In genomic region chr19:902446-903226, GRCh38 we compare ENCODE assay signal across 20 cellular contexts. TPM values are rescaled to one million over a fixed set of nuclear protein-coding genes. Genes with fewer than 3 reads are reported as not detected.
DNase-seq lines count a peak whose midpoint lies in the region; ATAC-seq and TF ChIP-seq lines count a peak whose summit lies in the region.
"Had no signal": no experiment of that assay in that cellular context is flagged by ENCODE, and none has a peak within 500 bp of the region (broad histone marks: within the 10 kb centered on the region; RNA-seq: fewer than 3 reads in every experiment).

No MANE protein-coding gene starts in this region.

- WGBS in endodermal cell (ENCODE audit: insufficient coverage in 1 of 2, insufficient read length in 1 of 2), 2 experiments = 92 to 96% methylated on average over 12 to 14 of the region's 14 CpGs

- POLR2A ChIA-PET in CD4-positive, alpha-beta memory T cell (lab: Charles Lee; ENCODE audit: partially characterized antibody) = interaction anchor here (1.3 to 2.9 kb wide), 3 partner anchors 9 to 367 kb away, joined by 4 to 29 read pairs (median 4); partner anchors contain the start of genes KISS1R, MED16 and RNU6-9
- POLR2A ChIA-PET in RWPE1 (lab: Yijun Ruan, JAX; ENCODE audit: low non-redundant PET) = no interaction called here
- POLR2A ChIA-PET in naive thymus-derived CD8-positive, alpha-beta T cell (lab: Charles Lee) = interaction anchor here (0.6 to 11.8 kb wide), 8 partner anchors 8 to 53 kb away, joined by 3 to 376 read pairs (median 6); partner anchors contain the start of genes KISS1R, MED16, R3HDM4 and RNU6-9

- no peaks in the 10 kb centered on the region for H3K27me3 Mint-ChIP-seq in CD4-positive, alpha-beta memory T cell
- no peaks in the 10 kb centered on the region for H3K27me3 Mint-ChIP-seq in endodermal cell (ENCODE audit: insufficient read depth)
- peaks cover 0 to 3% (median 0%) of the 10 kb centered on the region in 5 donors for H3K27me3 Mint-ChIP-seq in naive thymus-derived CD8-positive, alpha-beta T cell

- H3K27ac ChIP-seq in CD4-positive, alpha-beta memory T cell (ENCODE audit: low read depth, low read length) = no peak overlapping the region
- H3K27ac ChIP-seq in RWPE1 (peak overlapping the region; percentile 59), endodermal cell (ENCODE audit: low read depth, low read length) (no peak overlapping the region)
- H3K27ac ChIP-seq: GM23248, KMS-11, SK-N-MC had no signal

- no peak overlapping the region for H3K4me3 ChIP-seq in CD4-positive, alpha-beta memory T cell (ENCODE audit: low read length in 2 of 2)
- H3K4me3 ChIP-seq in endodermal cell (ENCODE audit: low read length) = no peak overlapping the region
- H3K4me3 ChIP-seq: GM23248, SK-N-MC had no signal

- peaks cover 2 to 14% of the 10 kb centered on the region in 2 donors for H3K36me3 Mint-ChIP-seq in CD4-positive, alpha-beta memory T cell
- peaks cover 20% of the 10 kb centered on the region for H3K36me3 Mint-ChIP-seq in endodermal cell (ENCODE audit: low read depth)
- H3K36me3 Mint-ChIP-seq in naive thymus-derived CD8-positive, alpha-beta T cell = peaks cover 0 to 30% (median 0%) of the 10 kb centered on the region in 3 donors

- ATAC-seq in naive thymus-derived CD8-positive, alpha-beta T cell = no peak
- no peak for ATAC-seq in activated CD4-positive, CD25-positive, alpha-beta regulatory T cell treated with anti-CD3 and anti-CD28 coated beads, Interleukin-2, amount 50 U/mL, for 24 hours
- ATAC-seq: Right ventricle myocardium inferior had no signal

- intact Hi-C loops in CD4-positive, alpha-beta memory T cell (cut with micrococcal nuclease) = no loop called here

- TF ChIP-seq CTCF in RWPE1 (conservative IDR thresholded peaks at IDR 0.05; ENCODE audit: low read depth) = no peak
- no peak for TF ChIP-seq CTCF in endodermal cell (conservative IDR thresholded peaks at IDR 0.05)

- H3K4me1 ChIP-seq in CD4-positive, alpha-beta memory T cell (ENCODE audit: insufficient read depth, low read length) = peaks cover 46% of the 10 kb centered on the region
- H3K4me1 ChIP-seq in endodermal cell (ENCODE audit: control insufficient read depth, insufficient read depth, low read length) = no peaks in the 10 kb centered on the region

- no peaks in the 10 kb centered on the region for H3K9me3 ChIP-seq in CD4-positive, alpha-beta memory T cell (ENCODE audit: control insufficient read depth in 1 of 2, low read length in 2 of 2)
- H3K9me3 ChIP-seq in endodermal cell (ENCODE audit: control insufficient read depth, low read length) = no peaks in the 10 kb centered on the region

- H3K4me3 Mint-ChIP-seq in CD4-positive, alpha-beta memory T cell = no peak overlapping the region
- no peak overlapping the region for H3K4me3 Mint-ChIP-seq in endodermal cell
- H3K4me3 Mint-ChIP-seq in naive thymus-derived CD8-positive, alpha-beta T cell = peak overlapping the region in 2 of 10 donors; percentile 20 to 26
- H3K4me3 Mint-ChIP-seq: CD14-positive monocyte had no signal

- peak overlapping the region in 4 of 7 donors; percentile 42 to 62 (median 52) for H3K27ac Mint-ChIP-seq in CD4-positive, alpha-beta memory T cell
- peak overlapping the region; percentile 39 for H3K27ac Mint-ChIP-seq in endodermal cell
- H3K27ac Mint-ChIP-seq in naive thymus-derived CD8-positive, alpha-beta T cell = peak overlapping the region in 7 of 10 donors; percentile 34 to 59 (median 48)

- CTCF ChIA-PET in CD4-positive, alpha-beta memory T cell (lab: Charles Lee; ENCODE audit: partially characterized antibody) = interaction anchor here (1.0 to 1.4 kb wide), 3 partner anchors 15 to 39 kb away, joined by 3 to 10 read pairs (median 4); no protein-coding TSS in a partner anchor
- CTCF ChIA-PET in RWPE1 (lab: Yijun Ruan, JAX) = interaction anchor here (0.6 to 0.7 kb wide), 3 partner anchors 19 to 54 kb away, joined by 4 to 5 read pairs (median 5); no protein-coding TSS in a partner anchor

- no peaks in the 10 kb centered on the region for H3K27me3 ChIP-seq in CD4-positive, alpha-beta memory T cell (ENCODE audit: insufficient read depth, low read length)
- H3K27me3 ChIP-seq in endodermal cell (ENCODE audit: control insufficient read depth, insufficient read depth, low read length, poor library complexity, severe bottlenecking) = no peaks in the 10 kb centered on the region

- peaks cover 24% of the 10 kb centered on the region for H3K36me3 ChIP-seq in CD4-positive, alpha-beta memory T cell (ENCODE audit: insufficient read depth, low read length)
- peaks cover 12% of the 10 kb centered on the region for H3K36me3 ChIP-seq in endodermal cell (ENCODE audit: control insufficient read depth, insufficient read depth, low read length)

- H3K4me1 Mint-ChIP-seq in CD4-positive, alpha-beta memory T cell = peaks cover 6 to 49% (median 22%) of the 10 kb centered on the region in 4 donors
- peaks cover 3% of the 10 kb centered on the region for H3K4me1 Mint-ChIP-seq in endodermal cell
- H3K4me1 Mint-ChIP-seq in naive thymus-derived CD8-positive, alpha-beta T cell = peaks cover 5 to 68% (median 36%) of the 10 kb centered on the region in 4 donors

- peaks cover 0 to 1% (median 0%) of the 10 kb centered on the region in 8 donors for H3K9me3 Mint-ChIP-seq in CD4-positive, alpha-beta memory T cell
- H3K9me3 Mint-ChIP-seq in endodermal cell = no peaks in the 10 kb centered on the region
- no peaks in the 10 kb centered on the region for H3K9me3 Mint-ChIP-seq in naive thymus-derived CD8-positive, alpha-beta T cell
- H3K9me3 Mint-ChIP-seq: CD14-positive monocyte had no signal

- no peak for DNase-seq in CD4-positive, alpha-beta memory T cell
- no peak for DNase-seq in RWPE1 (ENCODE audit: low spot score)
- DNase-seq in endodermal cell = no peak
- DNase-seq in naive thymus-derived CD8-positive, alpha-beta T cell = no peak
- DNase-seq in D341Med (ENCODE audit: low spot score) = no peak
- no peak for DNase-seq in LoVo (ENCODE audit: low spot score)
- no peak for DNase-seq in amygdala (lab: John Stamatoyannopoulos, UW)
- DNase-seq: ACHN, AML-193, GM23248, NCI-H1092, NCI-H2081 treated with DMSO at 0.1 percent for 48 hours, NCI-H510A, NCI-H774 had no signal

- no peak overlapping the region for H3K9ac ChIP-seq in endodermal cell (ENCODE audit: extremely low read depth, low read length, poor library complexity, severe bottlenecking)
- H3K9ac ChIP-seq: GM23248, KMS-11 had no signal

RNA-seq across cellular contexts. Expression of gene RNU6-9, which starts 9.4 kb away (rescaled TPM):
- total RNA-seq in CD4-positive, alpha-beta memory T cell = not detected
- not detected for polyA plus RNA-seq in CD4-positive, alpha-beta memory T cell
- total RNA-seq in endodermal cell = not detected
- polyA plus RNA-seq in endodermal cell (2013, experiment 1 of 2) = under 0.01 TPM
- under 0.01 TPM for polyA plus RNA-seq in endodermal cell (2013, experiment 2 of 2)
- not detected for total RNA-seq in naive thymus-derived CD8-positive, alpha-beta T cell
- not detected for polyA plus RNA-seq in naive thymus-derived CD8-positive, alpha-beta T cell
- total RNA-seq: GM23248, MCF 10A, Right ventricle myocardium inferior had no signal
- polyA plus RNA-seq: CD14-positive monocyte, GM23248 had no signal

RNA-seq across cellular contexts. Expression of gene MED16, which starts 9.6 kb away (rescaled TPM):
- 10 to 100 TPM; 68.3 to 71.7 TPM for total RNA-seq in CD4-positive, alpha-beta memory T cell
- 100 to 1,000 TPM in 1 of 2 donors, 10 to 100 TPM in 1; 48.6 to 125 TPM for polyA plus RNA-seq in CD4-positive, alpha-beta memory T cell
- 10 to 100 TPM; 75.8 to 92.4 TPM for total RNA-seq in endodermal cell
- 69.8 TPM for polyA plus RNA-seq in endodermal cell (2013, experiment 1 of 2)
- 66.0 TPM for polyA plus RNA-seq in endodermal cell (2013, experiment 2 of 2)
- 10 to 100 TPM; 65.9 to 68.8 TPM for total RNA-seq in naive thymus-derived CD8-positive, alpha-beta T cell
- 100 to 1,000 TPM in 1 of 3 donors, 10 to 100 TPM in 2; 54.3 to 117 (median 72.4) TPM for polyA plus RNA-seq in naive thymus-derived CD8-positive, alpha-beta T cell

RNA-seq across cellular contexts. Expression of gene R3HDM4, which starts 10.4 kb away (rescaled TPM):
- total RNA-seq in CD4-positive, alpha-beta memory T cell = 100 to 1,000 TPM; 153 to 160 TPM
- polyA plus RNA-seq in CD4-positive, alpha-beta memory T cell = 100 to 1,000 TPM; 203 to 230 TPM
- 10 to 100 TPM; 61.1 to 64.7 TPM for total RNA-seq in endodermal cell
- 54.6 TPM for polyA plus RNA-seq in endodermal cell (2013, experiment 1 of 2)
- 56.9 TPM for polyA plus RNA-seq in endodermal cell (2013, experiment 2 of 2)
- total RNA-seq in naive thymus-derived CD8-positive, alpha-beta T cell = 100 to 1,000 TPM; 179 to 184 TPM
- polyA plus RNA-seq in naive thymus-derived CD8-positive, alpha-beta T cell = 100 to 1,000 TPM; 137 to 238 (median 182) TPM

RNA-seq across cellular contexts. Expression of gene KISS1R, which starts 14.5 kb away (rescaled TPM):
- 1 to 10 TPM in 1 of 2 experiments, under 1 TPM in 1; 0.79 to 1.2 TPM for total RNA-seq in CD4-positive, alpha-beta memory T cell
- under 1 TPM; 0.59 TPM for polyA plus RNA-seq in CD4-positive, alpha-beta memory T cell
- total RNA-seq in endodermal cell = under 1 TPM in 1 of 2 donors, not detected in 1; 0.73 TPM
- polyA plus RNA-seq in endodermal cell (2013, experiment 1 of 2) = 1.3 TPM
- 0.70 TPM for polyA plus RNA-seq in endodermal cell (2013, experiment 2 of 2)
- 1 to 10 TPM; 1.4 to 2.6 TPM for total RNA-seq in naive thymus-derived CD8-positive, alpha-beta T cell
- polyA plus RNA-seq in naive thymus-derived CD8-positive, alpha-beta T cell = under 1 TPM; 0.18 to 0.58 (median 0.52) TPM
- total RNA-seq: GM23248, MCF 10A, Right ventricle myocardium inferior had no signal
- polyA plus RNA-seq: CD14-positive monocyte, GM23248 had no signal

RNA-seq across cellular contexts. Expression of gene ARID3A, which starts 23.2 kb away (rescaled TPM):
- 1 to 10 TPM; 9.2 to 9.6 TPM for total RNA-seq in CD4-positive, alpha-beta memory T cell
- polyA plus RNA-seq in CD4-positive, alpha-beta memory T cell = 1 to 10 TPM in 1 of 2 donors, under 1 TPM in 1; 0.27 to 1.1 TPM
- total RNA-seq in endodermal cell = 100 to 1,000 TPM; 121 to 124 TPM
- 40.4 TPM for polyA plus RNA-seq in endodermal cell (2013, experiment 1 of 2)
- 41.7 TPM for polyA plus RNA-seq in endodermal cell (2013, experiment 2 of 2)
- total RNA-seq in naive thymus-derived CD8-positive, alpha-beta T cell = 1 to 10 TPM; 3.5 to 5.0 TPM
- polyA plus RNA-seq in naive thymus-derived CD8-positive, alpha-beta T cell = under 1 TPM; 0.09 to 0.58 (median 0.16) TPM
